Comparison of ENCODE assay signal across 1 cellular context in the genomic region with DNA sequence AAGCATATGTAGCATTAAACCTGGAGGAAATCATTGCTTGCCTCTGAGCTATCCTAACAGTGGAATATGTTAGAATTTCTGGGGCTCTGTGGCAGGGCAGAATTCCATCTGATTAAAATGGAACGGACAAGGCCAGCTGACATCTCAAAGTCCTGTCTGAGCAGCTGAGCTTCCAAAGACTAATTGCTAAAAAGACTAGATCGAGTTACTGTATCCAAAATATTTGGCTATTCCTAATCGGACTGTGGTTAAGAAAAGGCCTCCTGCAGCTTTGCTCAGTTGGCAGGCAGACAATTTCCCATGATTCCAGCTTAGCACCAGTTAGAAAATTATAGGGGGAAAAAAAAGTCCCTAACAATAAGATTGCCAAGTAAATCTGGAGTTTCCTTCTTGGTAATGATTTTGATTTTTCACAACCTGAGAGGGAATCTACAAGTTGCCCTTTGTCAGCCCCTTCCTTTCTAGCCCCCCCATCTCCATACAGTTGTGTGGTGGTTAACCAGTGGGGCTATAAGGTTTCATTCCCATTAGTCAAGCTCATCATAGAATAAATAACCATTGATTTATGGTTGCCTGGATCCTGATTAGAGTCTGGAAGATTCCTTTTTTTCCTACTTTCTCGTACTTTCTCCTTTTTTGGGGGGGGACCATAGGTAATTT.
TF ChIP-seq lines count a peak whose summit lies in the region.

No MANE protein-coding gene starts in this region.

TF ChIP-seq in HEK293T, 16 proteins besides CTCF, POLR2A, EP300 and RAD21 (continued from another document):
- TF ChIP-seq ZNF384 (IDR thresholded peaks at IDR 0.05) = no peak
- TF ChIP-seq, protein P1, sequence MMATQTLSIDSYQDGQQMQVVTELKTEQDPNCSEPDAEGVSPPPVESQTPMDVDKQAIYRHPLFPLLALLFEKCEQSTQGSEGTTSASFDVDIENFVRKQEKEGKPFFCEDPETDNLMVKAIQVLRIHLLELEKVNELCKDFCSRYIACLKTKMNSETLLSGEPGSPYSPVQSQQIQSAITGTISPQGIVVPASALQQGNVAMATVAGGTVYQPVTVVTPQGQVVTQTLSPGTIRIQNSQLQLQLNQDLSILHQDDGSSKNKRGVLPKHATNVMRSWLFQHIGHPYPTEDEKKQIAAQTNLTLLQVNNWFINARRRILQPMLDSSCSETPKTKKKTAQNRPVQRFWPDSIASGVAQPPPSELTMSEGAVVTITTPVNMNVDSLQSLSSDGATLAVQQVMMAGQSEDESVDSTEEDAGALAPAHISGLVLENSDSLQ (IDR thresholded peaks at IDR 0.05) = no peak; the same call in 1 of the 2 replicates
- no peak for TF ChIP-seq NFRKB (IDR thresholded peaks at IDR 0.05)
- no peak for TF ChIP-seq ELF4 (IDR thresholded peaks at IDR 0.05)
- TF ChIP-seq L3MBTL2 (conservative IDR thresholded peaks at IDR 0.05) = no peak
- no peak for TF ChIP-seq FOXK2 (IDR thresholded peaks at IDR 0.05)
- no peak for TF ChIP-seq HDGF (IDR thresholded peaks at IDR 0.05; ENCODE audit: borderline replicate concordance)
